1 cellular context compared by ENCODE assay signal in the genomic region with DNA sequence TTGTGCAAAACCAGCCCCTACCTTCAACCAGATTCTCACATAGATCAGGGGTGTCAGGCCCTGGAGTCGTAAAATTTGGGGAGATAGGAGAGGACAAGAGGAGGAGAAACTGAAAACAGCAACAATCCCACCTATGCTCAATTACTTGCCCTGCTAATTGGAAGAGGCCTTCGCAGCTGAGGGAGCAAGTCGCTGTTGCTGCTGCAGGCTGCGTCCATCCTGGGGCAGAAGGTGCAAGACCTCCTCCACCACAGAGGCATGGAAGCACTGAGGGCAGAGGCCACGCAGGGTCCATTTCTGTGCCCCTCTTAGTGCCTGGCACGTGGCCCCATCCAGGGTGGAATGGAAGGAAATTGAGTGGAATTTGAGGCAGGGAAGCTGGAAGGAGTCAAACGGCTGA.
TF ChIP-seq lines count a peak whose summit lies in the region.

No MANE protein-coding gene starts in this region.

TF ChIP-seq in H1, 55 proteins besides CTCF, POLR2A, EP300 and RAD21 (continued from another document):
- TF ChIP-seq RNF2 (IDR thresholded peaks at IDR 0.05; ENCODE audit: borderline replicate concordance, low read depth, low read length, missing control alignments, poor library complexity, severe bottlenecking) (no peak), ATF2 (IDR thresholded peaks at IDR 0.05; ENCODE audit: low read length) (no peak), SP1 (IDR thresholded peaks at IDR 0.05; ENCODE audit: low read depth, low read length) (no peak), TCF12 (IDR thresholded peaks at IDR 0.05; ENCODE audit: low read depth, low read length) (no peak), SIX5 (IDR thresholded peaks at IDR 0.05; ENCODE audit: low read depth, low read length) (no peak), SRF (IDR thresholded peaks at IDR 0.05; ENCODE audit: low read depth, low read length) (no peak), CBX8 (IDR thresholded peaks at IDR 0.05; ENCODE audit: borderline replicate concordance, low read depth, low read length) (no peak), JUND (IDR thresholded peaks at IDR 0.05; ENCODE audit: low read length) (no peak), MAFK (IDR thresholded peaks at IDR 0.05; ENCODE audit: low read depth, low read length) (no peak), POLR2AphosphoS5 (IDR thresholded peaks at IDR 0.05; ENCODE audit: low read depth, low read length) (no peak), POU5F1 (IDR thresholded peaks at IDR 0.05; ENCODE audit: low read depth, low read length) (no peak), BRCA1 (IDR thresholded peaks at IDR 0.05; ENCODE audit: low read depth, low read length) (no peak), SIRT6 (IDR thresholded peaks at IDR 0.05; ENCODE audit: low read length) (no peak), EGR1 (IDR thresholded peaks at IDR 0.05; ENCODE audit: borderline replicate concordance, low read depth, low read length) (no peak), PHF8 (conservative IDR thresholded peaks at IDR 0.05; ENCODE audit: low read depth, low read length) (no peak), JUN (IDR thresholded peaks at IDR 0.05; ENCODE audit: low read depth, low read length) (no peak)
TF ChIP-seq in H1: peak in this region for 0.
